8 cellular contexts compared by ENCODE assay signal in genomic region chr17:50908860-50909764, GRCh38. TPM values are rescaled to one million over a fixed set of nuclear protein-coding genes. Genes with fewer than 3 reads are reported as not detected.
DNase-seq lines count a peak whose midpoint lies in the region; ATAC-seq and TF ChIP-seq lines count a peak whose summit lies in the region.

No MANE protein-coding gene starts in this region.

- H3K9me3 ChIP-seq in left ventricle myocardium inferior (replicated peaks), result no peaks in the 10 kb centered on the region

- DNase-seq in NCI-H510A treated with DMSO at 0.1 percent for 48 hours (lab: John Stamatoyannopoulos, UW) (peak; percentile 41), NCI-H510A (lab: John Stamatoyannopoulos, UW) (no peak), left ventricle myocardium inferior (peak; percentile 78), NCI-H2171 treated with DMSO at 0.1 percent for 48 hours (lab: John Stamatoyannopoulos, UW) (no peak)
- DNase-seq in activated CD8-positive, alpha-beta T cell treated with anti-CD3 and anti-CD28 coated beads for 36 hours, result peak; percentile 77
- DNase-seq in stimulated activated naive CD4-positive, alpha-beta T cell (lab: John Stamatoyannopoulos, UW), result peak; percentile 31 to 82 (median 52)

- CTCF ChIA-PET in activated CD8-positive, alpha-beta T cell treated with anti-CD3 and anti-CD28 coated beads for 36 hours (lab: Charles Lee), result interaction anchor here (1.0 to 3.0 kb wide), 6 partner anchors 20 to 48 kb away, joined by 4 to 12 read pairs (median 8); no protein-coding TSS in a partner anchor

- intact Hi-C loops in activated CD8-positive, alpha-beta T cell treated with anti-CD3 and anti-CD28 coated beads for 36 hours (cut with micrococcal nuclease), result no loop called here
- intact Hi-C loops in left ventricle myocardium inferior (cut with micrococcal nuclease), result no loop called here

- peak overlapping the region; percentile 89 for H3K27ac Mint-ChIP-seq in activated CD8-positive, alpha-beta T cell treated with anti-CD3 and anti-CD28 coated beads for 36 hours

- ATAC-seq in activated CD8-positive, alpha-beta T cell treated with anti-CD3 and anti-CD28 coated beads for 36 hours, result peak; percentile 46
- no peak for ATAC-seq in activated CD4-positive, CD25-positive, alpha-beta regulatory T cell treated with anti-CD3 and anti-CD28 coated beads, Interleukin-2, amount 50 U/mL, for 24 hours
- ATAC-seq in GM19397 (IDR thresholded peaks at IDR 0.05; ENCODE audit: unreplicated experiment), result no peak

- H3K27ac ChIP-seq in left ventricle myocardium inferior (replicated peaks), result peak overlapping the region; percentile 91

- no peak overlapping the region for H3K4me3 Mint-ChIP-seq in activated CD8-positive, alpha-beta T cell treated with anti-CD3 and anti-CD28 coated beads for 36 hours

- H3K36me3 Mint-ChIP-seq in activated CD8-positive, alpha-beta T cell treated with anti-CD3 and anti-CD28 coated beads for 36 hours (ENCODE audit: low read depth), result no peaks in the 10 kb centered on the region

- peak overlapping the region; percentile 42 for H3K4me3 ChIP-seq in left ventricle myocardium inferior

- peaks cover 61% of the 10 kb centered on the region for H3K4me1 Mint-ChIP-seq in activated CD8-positive, alpha-beta T cell treated with anti-CD3 and anti-CD28 coated beads for 36 hours (ENCODE audit: low read depth)

- H3K36me3 ChIP-seq in left ventricle myocardium inferior, result no peaks in the 10 kb centered on the region

- H3K9me3 Mint-ChIP-seq in activated CD8-positive, alpha-beta T cell treated with anti-CD3 and anti-CD28 coated beads for 36 hours, result no peaks in the 10 kb centered on the region

- H3K27me3 ChIP-seq in left ventricle myocardium inferior (ENCODE audit: low read depth), result no peaks in the 10 kb centered on the region

- no peaks in the 10 kb centered on the region for H3K27me3 Mint-ChIP-seq in activated CD8-positive, alpha-beta T cell treated with anti-CD3 and anti-CD28 coated beads for 36 hours

- no peak for TF ChIP-seq CTCF in activated CD8-positive, alpha-beta T cell treated with anti-CD3 and anti-CD28 coated beads for 36 hours (IDR thresholded peaks at IDR 0.05)
- TF ChIP-seq CTCF in left ventricle myocardium inferior (IDR thresholded peaks at IDR 0.05; ENCODE audit: borderline replicate concordance), result no peak

- POLR2A ChIA-PET in activated CD8-positive, alpha-beta T cell treated with anti-CD3 and anti-CD28 coated beads for 36 hours (lab: Charles Lee), result interaction anchor here (1.1 to 14.3 kb wide), 4 partner anchors 9 to 44 kb away, joined by 4 to 135 read pairs (median 6); partner anchors contain the start of gene TOB1

- H3K4me1 ChIP-seq in left ventricle myocardium inferior, result peaks cover 42% of the 10 kb centered on the region

RNA-seq across cellular contexts. Expression of gene TOB1, which starts 43.0 kb away (rescaled TPM):
- 10 to 100 TPM; 34.4 to 40.5 TPM for total RNA-seq in activated CD8-positive, alpha-beta T cell treated with anti-CD3 and anti-CD28 coated beads for 36 hours
- 101 TPM for total RNA-seq in left ventricle myocardium inferior

Comparison
In these comparisons a context has a peak if more than half of its experiments do, and no peak if none do; other contexts are left out.
1. DNase-seq: peak in NCI-H510A treated with DMSO at 0.1 percent for 48 hours (single experiment), activated CD8-positive, alpha-beta T cell treated with anti-CD3 and anti-CD28 coated beads for 36 hours (single experiment), left ventricle myocardium inferior (single experiment) and stimulated activated naive CD4-positive, alpha-beta T cell (6 of 6); none in NCI-H510A (single experiment) and NCI-H2171 treated with DMSO at 0.1 percent for 48 hours (single experiment).